Comparison of ENCODE assay signal across 2 cellular contexts in the genomic region with DNA sequence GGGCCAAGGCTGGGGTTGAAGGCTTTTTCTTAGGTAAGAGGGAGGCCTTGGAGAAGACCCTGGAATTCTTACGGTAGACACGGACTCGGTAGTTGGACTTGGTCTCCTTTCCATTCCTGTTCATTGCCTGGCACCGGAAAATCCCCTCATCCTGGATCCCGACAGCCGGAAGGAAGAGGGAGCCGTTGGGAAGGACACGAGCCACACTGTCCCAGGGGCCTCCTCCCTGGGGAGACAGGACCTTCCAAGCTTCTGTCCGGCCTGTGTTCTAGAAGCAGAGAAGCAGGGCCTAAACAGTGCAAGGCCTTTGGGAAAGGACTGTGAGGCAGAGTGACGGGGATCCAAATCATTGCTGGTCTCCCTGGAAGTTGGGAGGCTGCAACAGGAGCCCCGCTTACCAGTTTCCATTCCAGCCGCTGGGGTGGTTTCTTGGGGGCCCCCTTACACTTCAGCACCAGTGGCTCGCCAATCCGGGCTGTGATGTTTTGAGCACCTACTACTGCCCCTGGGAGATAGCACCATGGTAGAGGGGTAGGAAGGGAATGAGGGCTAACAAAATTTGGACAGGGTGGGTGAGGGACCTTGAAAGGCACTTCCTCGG.
TF ChIP-seq lines count a peak whose summit lies in the region.

No MANE protein-coding gene starts in this region.

TF ChIP-seq in SK-N-SH, 30 proteins besides CTCF, POLR2A, EP300 and RAD21 (continued from another document):
- TF ChIP-seq, protein P1, sequence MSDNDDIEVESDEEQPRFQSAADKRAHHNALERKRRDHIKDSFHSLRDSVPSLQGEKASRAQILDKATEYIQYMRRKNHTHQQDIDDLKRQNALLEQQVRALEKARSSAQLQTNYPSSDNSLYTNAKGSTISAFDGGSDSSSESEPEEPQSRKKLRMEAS (IDR thresholded peaks at IDR 0.05; ENCODE audit: low read depth) = no peak
- no peak for TF ChIP-seq RXRA (IDR thresholded peaks at IDR 0.05; ENCODE audit: borderline replicate concordance, low read depth)
- TF ChIP-seq, protein P2, sequence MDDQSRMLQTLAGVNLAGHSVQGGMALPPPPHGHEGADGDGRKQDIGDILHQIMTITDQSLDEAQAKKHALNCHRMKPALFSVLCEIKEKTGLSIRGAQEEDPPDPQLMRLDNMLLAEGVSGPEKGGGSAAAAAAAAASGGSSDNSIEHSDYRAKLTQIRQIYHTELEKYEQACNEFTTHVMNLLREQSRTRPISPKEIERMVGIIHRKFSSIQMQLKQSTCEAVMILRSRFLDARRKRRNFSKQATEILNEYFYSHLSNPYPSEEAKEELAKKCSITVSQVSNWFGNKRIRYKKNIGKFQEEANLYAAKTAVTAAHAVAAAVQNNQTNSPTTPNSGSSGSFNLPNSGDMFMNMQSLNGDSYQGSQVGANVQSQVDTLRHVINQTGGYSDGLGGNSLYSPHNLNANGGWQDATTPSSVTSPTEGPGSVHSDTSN (IDR thresholded peaks at IDR 0.05) = no peak
- no peak for TF ChIP-seq POLR2AphosphoS5 (IDR thresholded peaks at IDR 0.05; ENCODE audit: low read depth, low read length)
- TF ChIP-seq SMC3 (IDR thresholded peaks at IDR 0.05; ENCODE audit: low read depth, low read length) = no peak
- no peak for TF ChIP-seq GATA2 (CRISPR knock-in tag; IDR thresholded peaks at IDR 0.05)
- TF ChIP-seq, protein P3, sequence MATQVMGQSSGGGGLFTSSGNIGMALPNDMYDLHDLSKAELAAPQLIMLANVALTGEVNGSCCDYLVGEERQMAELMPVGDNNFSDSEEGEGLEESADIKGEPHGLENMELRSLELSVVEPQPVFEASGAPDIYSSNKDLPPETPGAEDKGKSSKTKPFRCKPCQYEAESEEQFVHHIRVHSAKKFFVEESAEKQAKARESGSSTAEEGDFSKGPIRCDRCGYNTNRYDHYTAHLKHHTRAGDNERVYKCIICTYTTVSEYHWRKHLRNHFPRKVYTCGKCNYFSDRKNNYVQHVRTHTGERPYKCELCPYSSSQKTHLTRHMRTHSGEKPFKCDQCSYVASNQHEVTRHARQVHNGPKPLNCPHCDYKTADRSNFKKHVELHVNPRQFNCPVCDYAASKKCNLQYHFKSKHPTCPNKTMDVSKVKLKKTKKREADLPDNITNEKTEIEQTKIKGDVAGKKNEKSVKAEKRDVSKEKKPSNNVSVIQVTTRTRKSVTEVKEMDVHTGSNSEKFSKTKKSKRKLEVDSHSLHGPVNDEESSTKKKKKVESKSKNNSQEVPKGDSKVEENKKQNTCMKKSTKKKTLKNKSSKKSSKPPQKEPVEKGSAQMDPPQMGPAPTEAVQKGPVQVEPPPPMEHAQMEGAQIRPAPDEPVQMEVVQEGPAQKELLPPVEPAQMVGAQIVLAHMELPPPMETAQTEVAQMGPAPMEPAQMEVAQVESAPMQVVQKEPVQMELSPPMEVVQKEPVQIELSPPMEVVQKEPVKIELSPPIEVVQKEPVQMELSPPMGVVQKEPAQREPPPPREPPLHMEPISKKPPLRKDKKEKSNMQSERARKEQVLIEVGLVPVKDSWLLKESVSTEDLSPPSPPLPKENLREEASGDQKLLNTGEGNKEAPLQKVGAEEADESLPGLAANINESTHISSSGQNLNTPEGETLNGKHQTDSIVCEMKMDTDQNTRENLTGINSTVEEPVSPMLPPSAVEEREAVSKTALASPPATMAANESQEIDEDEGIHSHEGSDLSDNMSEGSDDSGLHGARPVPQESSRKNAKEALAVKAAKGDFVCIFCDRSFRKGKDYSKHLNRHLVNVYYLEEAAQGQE (IDR thresholded peaks at IDR 0.05; ENCODE audit: low read depth, low read length) = no peak
TF ChIP-seq in SK-N-SH: peak in this region for 0.

TF ChIP-seq in SK-N-SH treated with all-trans-retinoic acid at 6 μM for 48 hours, 23 proteins besides CTCF, POLR2A, EP300 and RAD21 (continued from another document):
- TF ChIP-seq, protein P4, sequence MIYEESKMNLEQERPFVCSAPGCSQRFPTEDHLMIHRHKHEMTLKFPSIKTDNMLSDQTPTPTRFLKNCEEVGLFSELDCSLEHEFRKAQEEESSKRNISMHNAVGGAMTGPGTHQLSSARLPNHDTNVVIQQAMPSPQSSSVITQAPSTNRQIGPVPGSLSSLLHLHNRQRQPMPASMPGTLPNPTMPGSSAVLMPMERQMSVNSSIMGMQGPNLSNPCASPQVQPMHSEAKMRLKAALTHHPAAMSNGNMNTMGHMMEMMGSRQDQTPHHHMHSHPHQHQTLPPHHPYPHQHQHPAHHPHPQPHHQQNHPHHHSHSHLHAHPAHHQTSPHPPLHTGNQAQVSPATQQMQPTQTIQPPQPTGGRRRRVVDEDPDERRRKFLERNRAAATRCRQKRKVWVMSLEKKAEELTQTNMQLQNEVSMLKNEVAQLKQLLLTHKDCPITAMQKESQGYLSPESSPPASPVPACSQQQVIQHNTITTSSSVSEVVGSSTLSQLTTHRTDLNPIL (CRISPR knock-in tag; IDR thresholded peaks at IDR 0.05; ENCODE audit: low read depth) = no peak
- no peak for TF ChIP-seq ZFP30 (CRISPR knock-in tag; IDR thresholded peaks at IDR 0.05)
- TF ChIP-seq ARNTL (CRISPR knock-in tag; IDR thresholded peaks at IDR 0.05; ENCODE audit: borderline replicate concordance, low read depth) = no peak
- TF ChIP-seq PPARA (CRISPR knock-in tag; IDR thresholded peaks at IDR 0.05; ENCODE audit: borderline replicate concordance) = no peak
- no peak for TF ChIP-seq ESRRG (CRISPR knock-in tag; IDR thresholded peaks at IDR 0.05)
- TF ChIP-seq, protein P5, sequence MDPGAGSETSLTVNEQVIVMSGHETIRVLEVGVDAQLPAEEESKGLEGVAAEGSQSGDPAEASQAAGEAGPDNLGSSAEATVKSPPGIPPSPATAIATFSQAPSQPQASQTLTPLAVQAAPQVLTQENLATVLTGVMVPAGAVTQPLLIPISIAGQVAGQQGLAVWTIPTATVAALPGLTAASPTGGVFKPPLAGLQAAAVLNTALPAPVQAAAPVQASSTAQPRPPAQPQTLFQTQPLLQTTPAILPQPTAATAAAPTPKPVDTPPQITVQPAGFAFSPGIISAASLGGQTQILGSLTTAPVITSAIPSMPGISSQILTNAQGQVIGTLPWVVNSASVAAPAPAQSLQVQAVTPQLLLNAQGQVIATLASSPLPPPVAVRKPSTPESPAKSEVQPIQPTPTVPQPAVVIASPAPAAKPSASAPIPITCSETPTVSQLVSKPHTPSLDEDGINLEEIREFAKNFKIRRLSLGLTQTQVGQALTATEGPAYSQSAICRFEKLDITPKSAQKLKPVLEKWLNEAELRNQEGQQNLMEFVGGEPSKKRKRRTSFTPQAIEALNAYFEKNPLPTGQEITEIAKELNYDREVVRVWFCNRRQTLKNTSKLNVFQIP (CRISPR knock-in tag; IDR thresholded peaks at IDR 0.05; ENCODE audit: borderline replicate concordance, low read depth) = no peak
- no peak for TF ChIP-seq ZC3H10 (CRISPR knock-in tag; IDR thresholded peaks at IDR 0.05)
- TF ChIP-seq, protein P6, sequence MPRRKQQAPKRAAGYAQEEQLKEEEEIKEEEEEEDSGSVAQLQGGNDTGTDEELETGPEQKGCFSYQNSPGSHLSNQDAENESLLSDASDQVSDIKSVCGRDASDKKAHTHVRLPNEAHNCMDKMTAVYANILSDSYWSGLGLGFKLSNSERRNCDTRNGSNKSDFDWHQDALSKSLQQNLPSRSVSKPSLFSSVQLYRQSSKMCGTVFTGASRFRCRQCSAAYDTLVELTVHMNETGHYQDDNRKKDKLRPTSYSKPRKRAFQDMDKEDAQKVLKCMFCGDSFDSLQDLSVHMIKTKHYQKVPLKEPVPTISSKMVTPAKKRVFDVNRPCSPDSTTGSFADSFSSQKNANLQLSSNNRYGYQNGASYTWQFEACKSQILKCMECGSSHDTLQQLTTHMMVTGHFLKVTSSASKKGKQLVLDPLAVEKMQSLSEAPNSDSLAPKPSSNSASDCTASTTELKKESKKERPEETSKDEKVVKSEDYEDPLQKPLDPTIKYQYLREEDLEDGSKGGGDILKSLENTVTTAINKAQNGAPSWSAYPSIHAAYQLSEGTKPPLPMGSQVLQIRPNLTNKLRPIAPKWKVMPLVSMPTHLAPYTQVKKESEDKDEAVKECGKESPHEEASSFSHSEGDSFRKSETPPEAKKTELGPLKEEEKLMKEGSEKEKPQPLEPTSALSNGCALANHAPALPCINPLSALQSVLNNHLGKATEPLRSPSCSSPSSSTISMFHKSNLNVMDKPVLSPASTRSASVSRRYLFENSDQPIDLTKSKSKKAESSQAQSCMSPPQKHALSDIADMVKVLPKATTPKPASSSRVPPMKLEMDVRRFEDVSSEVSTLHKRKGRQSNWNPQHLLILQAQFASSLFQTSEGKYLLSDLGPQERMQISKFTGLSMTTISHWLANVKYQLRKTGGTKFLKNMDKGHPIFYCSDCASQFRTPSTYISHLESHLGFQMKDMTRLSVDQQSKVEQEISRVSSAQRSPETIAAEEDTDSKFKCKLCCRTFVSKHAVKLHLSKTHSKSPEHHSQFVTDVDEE (CRISPR knock-in tag; IDR thresholded peaks at IDR 0.05) = no peak
- TF ChIP-seq RARB (CRISPR knock-in tag; IDR thresholded peaks at IDR 0.05) = no peak
- no peak for TF ChIP-seq ISL1 (CRISPR knock-in tag; IDR thresholded peaks at IDR 0.05)
